Comparison of ENCODE assay signal across 1 cellular context in genomic region chr15:31488437-31489204, GRCh38.
A peak's percentile ranks its signal among the peaks of the same experiment; 100 is the strongest.
TF ChIP-seq lines count a peak whose summit lies in the region.

No MANE protein-coding gene starts in this region.

TF ChIP-seq in K562, 482 proteins besides CTCF, POLR2A, EP300 and RAD21 (continued from another document):
- TF ChIP-seq VEZF1 (CRISPR knock-in tag; IDR thresholded peaks at IDR 0.05) (peak; percentile 39; the same call in 1 of the 2 replicates), EGR1 (conservative IDR thresholded peaks at IDR 0.05) (peak; percentile 97), MBD2 (IDR thresholded peaks at IDR 0.05; ENCODE audit: borderline replicate concordance, low read depth) (no peak), HDAC1 (IDR thresholded peaks at IDR 0.05) (0 out of 4 replicates have a peak, but pooled peaks of 1 of the 2 experiments have one; percentile 27), DEAF1 (CRISPR knock-in tag; IDR thresholded peaks at IDR 0.05) (peak; percentile 41), KDM1A (IDR thresholded peaks at IDR 0.05) (peak; percentile 90 to 93; a peak in 3 of 4 replicates), RBM15 (IDR thresholded peaks at IDR 0.05; ENCODE audit: insufficient read depth, low read length) (no peak), XRCC5 (IDR thresholded peaks at IDR 0.05; ENCODE audit: low read depth, low read length) (0 out of 2 replicates have a peak, but pooled peaks have one; percentile 34), ATF6 (CRISPR knock-in tag; IDR thresholded peaks at IDR 0.05) (no peak), CCNT2 (IDR thresholded peaks at IDR 0.05; ENCODE audit: borderline replicate concordance, extremely low read depth, insufficient read length, low read depth, low read length) (no peak), KLF16 (IDR thresholded peaks at IDR 0.05) (0 out of 2 replicates have a peak, but pooled peaks have one; percentile 29), SMC3 (conservative IDR thresholded peaks at IDR 0.05; ENCODE audit: insufficient read depth, low read depth, low read length) (peak; percentile 73)
TF ChIP-seq in K562: peak in this region for 13.
